ENCODE assay signal across 8 cellular contexts in genomic region chr1:200279810-200280411, GRCh38.
A peak's percentile ranks its signal among the peaks of the same experiment; 100 is the strongest.
DNase-seq lines count a peak whose midpoint lies in the region; ATAC-seq, FAIRE-seq and TF ChIP-seq lines count a peak whose summit lies in the region.

No MANE protein-coding gene starts in this region.

- TF ChIP-seq EP300 in H1 (IDR thresholded peaks at IDR 0.05; ENCODE audit: borderline replicate concordance in 1 of 2, low read depth in 2 of 2, low read length in 2 of 2): no peak

- H3K36me3 Mint-ChIP-seq in HFFc6 (ENCODE audit: low read depth) (no peaks in the 10 kb centered on the region), nephron (ENCODE audit: low read depth) (no peaks in the 10 kb centered on the region)

- H3K4me3 Mint-ChIP-seq in HFFc6 (no peak overlapping the region), nephron (no peak overlapping the region)

- H3K36me3 ChIP-seq in RWPE2 (ENCODE audit: low read depth) (no peaks in the 10 kb centered on the region), H1 (ENCODE audit: control insufficient read depth in 2 of 4, insufficient read depth in 4 of 4, low read length in 3 of 4) (no peaks in the 10 kb centered on the region)

- H3K23ac ChIP-seq in H1 (ENCODE audit: insufficient read length): no peak overlapping the region

- no peaks in the 10 kb centered on the region for H4K20me1 ChIP-seq in H1 (replicated peaks in 1 of 2; ENCODE audit: control insufficient read depth in 1 of 2, insufficient read depth in 2 of 2, low read length in 2 of 2)

- no peak overlapping the region for H2AK5ac ChIP-seq in H1 (ENCODE audit: low read depth, low read length)

- H3K79me1 ChIP-seq in H1 (ENCODE audit: low read depth, low read length): no peaks in the 10 kb centered on the region

- H3K79me2 ChIP-seq in H1 (ENCODE audit: control insufficient read depth in 1 of 2, insufficient read depth in 2 of 2, low read length in 2 of 2): no peaks in the 10 kb centered on the region

- no peak overlapping the region for H3K4me2 ChIP-seq in H1 (ENCODE audit: insufficient read depth in 1 of 2, low read depth in 2 of 2, low read length in 2 of 2)

- H2AFZ ChIP-seq in H1 (ENCODE audit: low read length): no peak overlapping the region

- 29% methylated on average over 3 of the region's 4 CpGs; no CpG with 5 or more reads in 1 of the 2 experiments for WGBS in H1 (ENCODE audit: extremely low coverage in 1 of 2, insufficient coverage in 1 of 2, insufficient read length in 1 of 2, insufficient replicate concordance in 2 of 2, low coverage in 1 of 2, low lambda C conversion rate in 2 of 2, missing lambda C conversion rate in 1 of 2), 2 experiments

- H3K4ac ChIP-seq in H1 (replicated peaks; ENCODE audit: insufficient read length, low read depth, low read length): no peak overlapping the region

- H3K18ac ChIP-seq in H1 (ENCODE audit: extremely low read depth, low read length): no peak overlapping the region

- peak; percentile 15 for DNase-seq in NCI-H2196 (lab: John Stamatoyannopoulos, UW; ENCODE audit: unreplicated experiment)
- no peak for DNase-seq in NCI-H2196 treated with DMSO at 0.1 percent for 48 hours (lab: John Stamatoyannopoulos, UW; ENCODE audit: unreplicated experiment)
- peak; percentile 36 for DNase-seq in HFFc6
- DNase-seq in RWPE2 (ENCODE audit: low spot score): no peak
- peak; percentile 36 to 84 for DNase-seq in H1 (ENCODE audit: low read depth in 1 of 2, low spot score in 2 of 2)
- DNase-seq in cerebellum (ENCODE audit: low spot score): no peak
- DNase-seq in central memory CD4-positive, alpha-beta T cell: no peak

- no peak overlapping the region for H2BK120ac ChIP-seq in H1 (replicated peaks; ENCODE audit: low read depth, low read length)

- H3K27ac ChIP-seq in RWPE2 (ENCODE audit: poor library complexity, severe bottlenecking) (no peak overlapping the region), H1 (ENCODE audit: low read depth, low read length) (no peak overlapping the region)

- H4K91ac ChIP-seq in H1 (replicated peaks; ENCODE audit: insufficient read length, low read length): no peak overlapping the region

- TF ChIP-seq CTCF in HFFc6 (IDR thresholded peaks at IDR 0.05) (peak; percentile 89), RWPE2 (IDR thresholded peaks at IDR 0.05; ENCODE audit: poor library complexity, severe bottlenecking) (peak; percentile 74), H1 (IDR thresholded peaks at IDR 0.05; ENCODE audit: control extremely low read depth in 1 of 3, insufficient read depth in 1 of 3, low read depth in 1 of 3, low read length in 3 of 3) (peak; percentile 26 to 89 (median 81)), nephron (IDR thresholded peaks at IDR 0.05; ENCODE audit: unreplicated experiment in 3 of 3) (peak; percentile 28 to 44 (median 30))

- H3K9ac ChIP-seq in H1 (replicated peaks in 1 of 4; ENCODE audit: extremely low read depth in 1 of 4, low read depth in 3 of 4, low read length in 3 of 4): no peak overlapping the region

- no peaks in the 10 kb centered on the region; the same call in 1 of the 2 replicates for H3K27me3 Mint-ChIP-seq in HFFc6 (ENCODE audit: insufficient read depth)
- peaks cover 4% of the 10 kb centered on the region for H3K27me3 Mint-ChIP-seq in nephron (ENCODE audit: low read depth)

- H2BK12ac ChIP-seq in H1 (ENCODE audit: low read depth, low read length): no peak overlapping the region; the same call in 1 of the 2 replicates

- H4K8ac ChIP-seq in H1 (ENCODE audit: extremely low read depth, insufficient read depth, low read length): no peak overlapping the region

- H3K4me3 ChIP-seq in RWPE2 (ENCODE audit: severe bottlenecking) (no peak overlapping the region), H1 (ENCODE audit: extremely low read depth in 1 of 4, insufficient read depth in 2 of 4, low read depth in 3 of 4, low read length in 4 of 4) (no peak overlapping the region)

- H3K27me3 ChIP-seq in RWPE2 (ENCODE audit: insufficient read depth, poor library complexity, severe bottlenecking): no peaks in the 10 kb centered on the region
- H3K27me3 ChIP-seq in H1 (replicated peaks in 1 of 4; ENCODE audit: control insufficient read depth in 3 of 4, extremely low read depth in 1 of 4, insufficient read depth in 3 of 4, low read length in 3 of 4): no peaks in the 10 kb centered on the region

- H3K4me1 Mint-ChIP-seq in HFFc6 (ENCODE audit: low read depth): peaks cover 6% of the 10 kb centered on the region; the same call in 1 of the 2 replicates
- H3K4me1 Mint-ChIP-seq in nephron: no peaks in the 10 kb centered on the region

- H4K5ac ChIP-seq in H1 (ENCODE audit: insufficient read length, low read depth, low read length): no peak overlapping the region

- no peak overlapping the region for H3K14ac ChIP-seq in H1 (ENCODE audit: insufficient read length)

- ATAC-seq in RWPE2 (ENCODE audit: low read depth): peak; percentile 58; the same call in 1 of the 3 replicates

- POLR2A ChIA-PET in H1 (lab: Charles Lee; ENCODE audit: partially characterized antibody): interaction anchor here (1.1 kb wide), 1 partner anchor 209 kb away, joined by 3 read pairs; no protein-coding TSS in a partner anchor

- no peak overlapping the region; the same call in 1 of the 2 replicates for H3K27ac Mint-ChIP-seq in HFFc6
- no peak overlapping the region for H3K27ac Mint-ChIP-seq in nephron

- TF ChIP-seq RAD21 in H1 (IDR thresholded peaks at IDR 0.05 in 1 of 2, conservative IDR thresholded peaks at IDR 0.05 in 1 of 2; ENCODE audit: low read depth in 2 of 2, low read length in 2 of 2): peak; percentile 88 to 91

- CTCF ChIA-PET in H1 (lab: Charles Lee; ENCODE audit: partially characterized antibody): interaction anchor here (0.6 to 8.5 kb wide), 61 partner anchors 11 to 753 kb away, joined by 3 to 76 read pairs (median 5); no protein-coding TSS in a partner anchor

- H3K4me1 ChIP-seq in RWPE2 (ENCODE audit: insufficient read depth, poor library complexity, severe bottlenecking) (no peaks in the 10 kb centered on the region), H1 (replicated peaks in 1 of 4; ENCODE audit: control insufficient read depth in 3 of 4, insufficient read depth in 4 of 4, low read length in 3 of 4) (peaks cover 0 to 4% (median 0%) of the 10 kb centered on the region in 4 experiments; a peak in 2 of 7 replicates)

- TF ChIP-seq POLR2A in H1 (IDR thresholded peaks at IDR 0.05; ENCODE audit: control extremely low read depth in 1 of 2, low read depth in 2 of 2, low read length in 2 of 2): no peak

- no peak overlapping the region for H2BK20ac ChIP-seq in H1 (ENCODE audit: low read length)

- FAIRE-seq in H1 (lab: Jason Lieb, UNC): no peak

- H3K9me3 ChIP-seq in RWPE2 (ENCODE audit: severe bottlenecking): no peaks in the 10 kb centered on the region
- H3K9me3 ChIP-seq in H1 (ENCODE audit: insufficient read depth in 2 of 2, low read depth in 1 of 2, low read length in 1 of 2): no peaks in the 10 kb centered on the region

- no peak overlapping the region for H3K56ac ChIP-seq in H1 (replicated peaks; ENCODE audit: insufficient read length, low read depth, low read length)

- H2BK5ac ChIP-seq in H1 (ENCODE audit: low read depth, low read length): no peak overlapping the region

- H3K9me3 Mint-ChIP-seq in HFFc6 (no peaks in the 10 kb centered on the region), nephron (no peaks in the 10 kb centered on the region)

- no peak overlapping the region for H2BK15ac ChIP-seq in H1 (ENCODE audit: low read length)

- H3K23me2 ChIP-seq in H1 (ENCODE audit: low read depth, low read length): no peaks in the 10 kb centered on the region

TF ChIP-seq in H1, 55 proteins besides CTCF, POLR2A, EP300 and RAD21:
- TF ChIP-seq ASH2L (IDR thresholded peaks at IDR 0.05; ENCODE audit: low read length) (no peak), SRF (IDR thresholded peaks at IDR 0.05; ENCODE audit: low read depth, low read length) (no peak), YY1 (IDR thresholded peaks at IDR 0.05; ENCODE audit: low read depth, low read length) (0 out of 2 replicates have a peak, but pooled peaks have one; percentile 41), CEBPB (IDR thresholded peaks at IDR 0.05; ENCODE audit: low read depth, low read length) (peak; percentile 25; the same call in 1 of the 2 replicates), SP2 (IDR thresholded peaks at IDR 0.05; ENCODE audit: low read length) (no peak)
- TF ChIP-seq, protein P1, sequence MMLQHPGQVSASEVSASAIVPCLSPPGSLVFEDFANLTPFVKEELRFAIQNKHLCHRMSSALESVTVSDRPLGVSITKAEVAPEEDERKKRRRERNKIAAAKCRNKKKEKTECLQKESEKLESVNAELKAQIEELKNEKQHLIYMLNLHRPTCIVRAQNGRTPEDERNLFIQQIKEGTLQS (IDR thresholded peaks at IDR 0.05; ENCODE audit: insufficient read depth, low read depth, low read length): no peak
- TF ChIP-seq, protein P2, sequence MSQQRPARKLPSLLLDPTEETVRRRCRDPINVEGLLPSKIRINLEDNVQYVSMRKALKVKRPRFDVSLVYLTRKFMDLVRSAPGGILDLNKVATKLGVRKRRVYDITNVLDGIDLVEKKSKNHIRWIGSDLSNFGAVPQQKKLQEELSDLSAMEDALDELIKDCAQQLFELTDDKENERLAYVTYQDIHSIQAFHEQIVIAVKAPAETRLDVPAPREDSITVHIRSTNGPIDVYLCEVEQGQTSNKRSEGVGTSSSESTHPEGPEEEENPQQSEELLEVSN (IDR thresholded peaks at IDR 0.05): no peak
TF ChIP-seq in H1: peak in this region for 2.

Comparison
In these comparisons a context has a peak if more than half of its experiments do, and no peak if none do; other contexts are left out.
1. DNase-seq: peak in NCI-H2196 (single experiment), HFFc6 (single experiment) and H1 (2 of 2); none in NCI-H2196 treated with DMSO at 0.1 percent for 48 hours (single experiment), RWPE2 (single experiment), cerebellum (single experiment) and central memory CD4-positive, alpha-beta T cell (single experiment).
2. CTCF ChIP-seq: peak in every context shown above with its lines; median percentile 89 in HFFc6; 81 in H1; 74 in RWPE2; 30 in nephron.